In genomic region chr20:33684533-33685327, GRCh38 we compare ENCODE assay signal across 9 cellular contexts. TPM values are rescaled to one million over a fixed set of nuclear protein-coding genes. Genes with fewer than 3 reads are reported as not detected.
DNase-seq lines count a peak whose midpoint lies in the region; ATAC-seq and TF ChIP-seq lines count a peak whose summit lies in the region.
"Had no signal": no experiment of that assay in that cellular context is flagged by ENCODE, and none has a peak within 500 bp of the region (broad histone marks: within the 10 kb centered on the region; RNA-seq: fewer than 3 reads in every experiment).

No MANE protein-coding gene starts in this region.

- peaks cover 17% of the 10 kb centered on the region for H3K4me1 Mint-ChIP-seq in progenitor cell of endocrine pancreas (ENCODE audit: low read depth)

- H3K4me1 ChIP-seq in duodenal mucosa (ENCODE audit: control insufficient read depth in 1 of 2, insufficient read depth in 2 of 2, low read length in 2 of 2): peaks cover 17 to 19% of the 10 kb centered on the region in 2 donors
- peaks cover 17 to 19% of the 10 kb centered on the region in 2 donors for H3K4me1 ChIP-seq in ascending aorta

- peak overlapping the region; percentile 53 to 68 for H3K4me3 ChIP-seq in duodenal mucosa (ENCODE audit: low read depth in 1 of 2, low read length in 2 of 2)
- H3K4me3 ChIP-seq in ascending aorta: peak overlapping the region in 1 of 2 donors; percentile 62

- DNase-seq in NCI-H1694 (lab: John Stamatoyannopoulos, UW) (peak; percentile 81), NCI-H1694 treated with DMSO at 0.1 percent for 48 hours (lab: John Stamatoyannopoulos, UW) (no peak), NCI-H345 treated with DMSO at 0.1 percent for 48 hours (lab: John Stamatoyannopoulos, UW; ENCODE audit: unreplicated experiment) (peak; percentile 76), progenitor cell of endocrine pancreas (ENCODE audit: low spot score, unreplicated experiment) (no peak), ACHN (no peak), ascending aorta (ENCODE audit: low spot score in 2 of 2) (no peak)

- H3K27ac ChIP-seq in duodenal mucosa (ENCODE audit: low read depth, low read length) (no peak overlapping the region), ascending aorta (no peak overlapping the region)

- no peaks in the 10 kb centered on the region for H3K27me3 Mint-ChIP-seq in progenitor cell of endocrine pancreas

- H3K4me3 Mint-ChIP-seq in progenitor cell of endocrine pancreas (ENCODE audit: low read depth): peak overlapping the region; percentile 77

- no peaks in the 10 kb centered on the region for H3K9me3 Mint-ChIP-seq in progenitor cell of endocrine pancreas (ENCODE audit: low read depth)

- peak overlapping the region; percentile 26 to 66 for H3K9ac ChIP-seq in duodenal mucosa (ENCODE audit: low read depth in 1 of 2, low read length in 2 of 2)

- H3K27ac Mint-ChIP-seq in progenitor cell of endocrine pancreas: peak overlapping the region; percentile 93

- in situ Hi-C loops in ACHN (cut with HindIII; ENCODE audit: low pct_ligation_motif_present, low pct_unique_long_range_greater_than_20kb, low sequenced_read_pairs): no loop called here

- TF ChIP-seq CTCF in progenitor cell of endocrine pancreas (IDR thresholded peaks at IDR 0.05; ENCODE audit: unreplicated experiment): no peak
- TF ChIP-seq CTCF in ascending aorta (IDR thresholded peaks at IDR 0.05): no peak

- H3K9me3 ChIP-seq in duodenal mucosa (ENCODE audit: control insufficient read depth in 1 of 2, low read length in 2 of 2) (no peaks in the 10 kb centered on the region), ascending aorta (no peaks in the 10 kb centered on the region)

- H3K36me3 Mint-ChIP-seq in progenitor cell of endocrine pancreas (ENCODE audit: insufficient read depth): peaks cover 2% of the 10 kb centered on the region

- H3K27me3 ChIP-seq in duodenal mucosa (ENCODE audit: control insufficient read depth in 1 of 2, insufficient read depth in 2 of 2, low read length in 2 of 2) (no peaks in the 10 kb centered on the region), ascending aorta (no peaks in the 10 kb centered on the region)

- no peak for ATAC-seq in HG02642 (IDR thresholded peaks at IDR 0.05; ENCODE audit: poor library complexity, unreplicated experiment)

- intact Hi-C loops in ascending aorta (cut with DNase I): no loop called here

- peaks cover 0 to under 1% of the 10 kb centered on the region in 2 donors for H3K36me3 ChIP-seq in duodenal mucosa (ENCODE audit: control insufficient read depth in 1 of 2, insufficient read depth in 2 of 2, low read length in 2 of 2)
- H3K36me3 ChIP-seq in ascending aorta: no peaks in the 10 kb centered on the region

RNA-seq across cellular contexts. Expression of gene E2F1, which starts 1.5 kb away (rescaled TPM):
- total RNA-seq in progenitor cell of endocrine pancreas: 26.2 and 26.5 TPM in 2 replicates
- total RNA-seq in ascending aorta: 0.53 TPM

RNA-seq across cellular contexts. Expression of gene NECAB3, which starts 10.5 kb away (rescaled TPM):
- total RNA-seq in progenitor cell of endocrine pancreas: 68.3 and 74.6 TPM in 2 replicates
- 21.3 TPM for total RNA-seq in ascending aorta

RNA-seq across cellular contexts. Expression of gene ACTL10, which starts 18.0 kb away (rescaled TPM):
- total RNA-seq in progenitor cell of endocrine pancreas (0.36 and 0.38 TPM in 2 replicates), ascending aorta (26.3 TPM)

RNA-seq across cellular contexts. Expression of gene C20orf144, which starts 22.6 kb away (rescaled TPM):
- 0.27 TPM in 1 of 2 replicates, not detected in the other for total RNA-seq in progenitor cell of endocrine pancreas
- not detected for total RNA-seq in ascending aorta
- total RNA-seq: liver had no signal

RNA-seq across cellular contexts. Expression of gene PXMP4, which starts 35.4 kb away (rescaled TPM):
- total RNA-seq in progenitor cell of endocrine pancreas (5.0 and 6.1 TPM in 2 replicates), ascending aorta (38.0 TPM)

Comparison
In these comparisons a context has a peak if more than half of its experiments do, and no peak if none do; other contexts are left out.
1. DNase-seq: peak in NCI-H1694 (single experiment) and NCI-H345 treated with DMSO at 0.1 percent for 48 hours (single experiment); none in NCI-H1694 treated with DMSO at 0.1 percent for 48 hours (single experiment), progenitor cell of endocrine pancreas (single experiment), ACHN (single experiment) and ascending aorta (0 of 2).
2. RNA of gene E2F1, which starts 1.5 kb away (total RNA-seq): 26.2 to 26.5 TPM in progenitor cell of endocrine pancreas; 0.53 TPM in ascending aorta (single experiment); every median in the first group is over 10 times any median in the second.
3. RNA of gene ACTL10, which starts 18.0 kb away (total RNA-seq): 26.3 TPM in ascending aorta (single experiment); 0.36 to 0.38 TPM in progenitor cell of endocrine pancreas; every median in the first group is over 10 times any median in the second.